26 cellular contexts compared by ENCODE assay signal in genomic region chr1:186899977-186900376, GRCh38.
DNase-seq lines count a peak whose midpoint lies in the region; ATAC-seq and TF ChIP-seq lines count a peak whose summit lies in the region.
"Had no signal": no experiment of that assay in that cellular context is flagged by ENCODE, and none has a peak within 500 bp of the region (broad histone marks: within the 10 kb centered on the region; RNA-seq: fewer than 3 reads in every experiment).

No MANE protein-coding gene starts in this region.

- H3K4me1 ChIP-seq in left ventricle myocardium inferior = peaks cover 5% of the 10 kb centered on the region

- DNase-seq in activated CD4-positive, alpha-beta memory T cell treated with anti-CD3 and anti-CD28 coated beads for 36 hours = no peak
- no peak for DNase-seq in activated CD4-positive, alpha-beta memory T cell treated with anti-CD3 and anti-CD28 coated beads, Interleukin-2, amount 10 ng/mL, durations not matched to agents 7 days and 5 days
- DNase-seq in activated T-helper 2 cell treated with anti-CD3 and anti-CD28 coated beads, Interferon-gamma antibody, Interleukin-2, Interleukin-4, amounts not matched to agents 10 μg/mL and 5 μg/mL and 100 μg/mL, durations not matched to agents 14 hours and 24 hours and 36 hours (ENCODE audit: low spot score) = no peak
- DNase-seq in left ventricle myocardium inferior = no peak
- no peak for DNase-seq in sciatic nerve (ENCODE audit: low spot score)
- DNase-seq in stimulated activated CD8-positive, alpha-beta memory T cell treated with anti-CD3 and anti-CD28 coated beads, Interleukin-4, amount 100 ng/mL, for 48 hours = no peak
- DNase-seq in lower leg skin (ENCODE audit: low spot score in 2 of 2) = no peak
- no peak for DNase-seq in GM13976 (ENCODE audit: low spot score)
- DNase-seq: Caco-2; CD8-positive, alpha-beta T cell; Kasumi-1; NCI-H1092 treated with DMSO at 0.1 percent for 48 hours; NCI-H1436; NCI-H187; NCI-H2081 treated with DMSO at 0.1 percent for 48 hours; NCI-H2171; NCI-H345; NCI-H510A treated with DMSO at 0.1 percent for 48 hours; NCI-H748 treated with DMSO at 0.1 percent for 48 hours; NK-92 treated with Interleukin-12 subunit alpha and Interleukin-12 subunit beta, amount 100 ng/mL, for 24 hours; PC-9; SHP77 had no signal

- peaks cover 5% of the 10 kb centered on the region for H3K4me1 Mint-ChIP-seq in activated CD4-positive, alpha-beta memory T cell treated with anti-CD3 and anti-CD28 coated beads for 36 hours (ENCODE audit: low read depth)
- H3K4me1 Mint-ChIP-seq in activated CD4-positive, alpha-beta memory T cell treated with anti-CD3 and anti-CD28 coated beads, Interleukin-2, amount 10 ng/mL, durations not matched to agents 7 days and 5 days = no peaks in the 10 kb centered on the region
- peaks cover 51% of the 10 kb centered on the region for H3K4me1 Mint-ChIP-seq in activated T-helper 2 cell treated with anti-CD3 and anti-CD28 coated beads, Interferon-gamma antibody, Interleukin-2, Interleukin-4, amounts not matched to agents 10 μg/mL and 5 μg/mL and 100 μg/mL, durations not matched to agents 14 hours and 24 hours and 36 hours (ENCODE audit: low read depth)
- H3K4me1 Mint-ChIP-seq: B cell had no signal

- no peak for TF ChIP-seq POLR2A in lower leg skin (IDR thresholded peaks at IDR 0.05)

- H3K4me3 ChIP-seq in left ventricle myocardium inferior (no peak overlapping the region), lower leg skin (ENCODE audit: low read depth, poor library complexity, severe bottlenecking) (no peak overlapping the region)
- H3K4me3 ChIP-seq: K562, PC-9 had no signal

- POLR2A ChIA-PET in activated CD4-positive, alpha-beta memory T cell treated with anti-CD3 and anti-CD28 coated beads for 36 hours (lab: Charles Lee) = interaction anchor here (0.8 kb wide), 1 partner anchor 13 kb away, joined by 3 read pairs; no protein-coding TSS in a partner anchor
- POLR2A ChIA-PET in activated CD4-positive, alpha-beta memory T cell treated with anti-CD3 and anti-CD28 coated beads, Interleukin-2, amount 10 ng/mL, durations not matched to agents 7 days and 5 days (lab: Charles Lee) = no interaction called here

- H3K9me3 Mint-ChIP-seq in activated CD4-positive, alpha-beta memory T cell treated with anti-CD3 and anti-CD28 coated beads for 36 hours = no peaks in the 10 kb centered on the region
- H3K9me3 Mint-ChIP-seq in activated CD4-positive, alpha-beta memory T cell treated with anti-CD3 and anti-CD28 coated beads, Interleukin-2, amount 10 ng/mL, durations not matched to agents 7 days and 5 days = no peaks in the 10 kb centered on the region
- H3K9me3 Mint-ChIP-seq in activated T-helper 2 cell treated with anti-CD3 and anti-CD28 coated beads, Interferon-gamma antibody, Interleukin-2, Interleukin-4, amounts not matched to agents 10 μg/mL and 5 μg/mL and 100 μg/mL, durations not matched to agents 14 hours and 24 hours and 36 hours = peaks cover 10% of the 10 kb centered on the region
- H3K9me3 Mint-ChIP-seq: CD8-positive, alpha-beta T cell had no signal

- H3K27me3 Mint-ChIP-seq in activated CD4-positive, alpha-beta memory T cell treated with anti-CD3 and anti-CD28 coated beads for 36 hours = peaks cover 4% of the 10 kb centered on the region
- H3K27me3 Mint-ChIP-seq in activated CD4-positive, alpha-beta memory T cell treated with anti-CD3 and anti-CD28 coated beads, Interleukin-2, amount 10 ng/mL, durations not matched to agents 7 days and 5 days = no peaks in the 10 kb centered on the region
- H3K27me3 Mint-ChIP-seq in activated T-helper 2 cell treated with anti-CD3 and anti-CD28 coated beads, Interferon-gamma antibody, Interleukin-2, Interleukin-4, amounts not matched to agents 10 μg/mL and 5 μg/mL and 100 μg/mL, durations not matched to agents 14 hours and 24 hours and 36 hours (ENCODE audit: low read depth) = no peaks in the 10 kb centered on the region
- H3K27me3 Mint-ChIP-seq: B cell had no signal

- ATAC-seq in sciatic nerve = peak; percentile 62
- ATAC-seq: CD8-positive, alpha-beta T cell; K562 had no signal

- H3K36me3 Mint-ChIP-seq in activated CD4-positive, alpha-beta memory T cell treated with anti-CD3 and anti-CD28 coated beads for 36 hours = no peaks in the 10 kb centered on the region
- no peaks in the 10 kb centered on the region for H3K36me3 Mint-ChIP-seq in activated CD4-positive, alpha-beta memory T cell treated with anti-CD3 and anti-CD28 coated beads, Interleukin-2, amount 10 ng/mL, durations not matched to agents 7 days and 5 days (ENCODE audit: low read depth)
- H3K36me3 Mint-ChIP-seq in activated T-helper 2 cell treated with anti-CD3 and anti-CD28 coated beads, Interferon-gamma antibody, Interleukin-2, Interleukin-4, amounts not matched to agents 10 μg/mL and 5 μg/mL and 100 μg/mL, durations not matched to agents 14 hours and 24 hours and 36 hours (ENCODE audit: low read depth) = peaks cover 56% of the 10 kb centered on the region
- H3K36me3 Mint-ChIP-seq: CD8-positive, alpha-beta T cell had no signal

- in situ Hi-C loops in GM13976 (cut with MboI; ENCODE audit: low sequenced_read_pairs, unreplicated experiment) = no loop called here

- no peaks in the 10 kb centered on the region for H3K36me3 ChIP-seq in left ventricle myocardium inferior

- CTCF ChIA-PET in activated CD4-positive, alpha-beta memory T cell treated with anti-CD3 and anti-CD28 coated beads for 36 hours (lab: Charles Lee) = no interaction called here
- CTCF ChIA-PET in activated CD4-positive, alpha-beta memory T cell treated with anti-CD3 and anti-CD28 coated beads, Interleukin-2, amount 10 ng/mL, durations not matched to agents 7 days and 5 days (lab: Charles Lee) = no interaction called here

- no peaks in the 10 kb centered on the region for H3K9me3 ChIP-seq in left ventricle myocardium inferior (replicated peaks)
- H3K9me3 ChIP-seq: Caco-2 had no signal

- H3K27ac Mint-ChIP-seq in activated CD4-positive, alpha-beta memory T cell treated with anti-CD3 and anti-CD28 coated beads for 36 hours = peak overlapping the region; percentile 31
- H3K27ac Mint-ChIP-seq in activated CD4-positive, alpha-beta memory T cell treated with anti-CD3 and anti-CD28 coated beads, Interleukin-2, amount 10 ng/mL, durations not matched to agents 7 days and 5 days = no peak overlapping the region
- H3K27ac Mint-ChIP-seq in activated T-helper 2 cell treated with anti-CD3 and anti-CD28 coated beads, Interferon-gamma antibody, Interleukin-2, Interleukin-4, amounts not matched to agents 10 μg/mL and 5 μg/mL and 100 μg/mL, durations not matched to agents 14 hours and 24 hours and 36 hours = peak overlapping the region; percentile 85
- H3K27ac Mint-ChIP-seq: B cell; CD8-positive, alpha-beta T cell had no signal

- peak overlapping the region; percentile 37 for H3K27ac ChIP-seq in left ventricle myocardium inferior (replicated peaks)
- H3K27ac ChIP-seq: 22Rv1, C4-2B, PC-9 had no signal

- no peaks in the 10 kb centered on the region for H3K27me3 ChIP-seq in left ventricle myocardium inferior (ENCODE audit: low read depth)

- intact Hi-C loops in activated CD4-positive, alpha-beta memory T cell treated with anti-CD3 and anti-CD28 coated beads for 36 hours (cut with micrococcal nuclease) = loop anchor here (1.0 kb wide), 1 partner anchor 161 kb away; no protein-coding TSS in a partner anchor
- intact Hi-C loops in activated T-helper 2 cell treated with anti-CD3 and anti-CD28 coated beads, Interferon-gamma antibody, Interleukin-2, Interleukin-4, amounts not matched to agents 10 μg/mL and 5 μg/mL and 100 μg/mL, durations not matched to agents 14 hours and 24 hours and 36 hours (cut with micrococcal nuclease) = loop anchor here (1.0 to 5.0 kb wide), 7 partner anchors 13 to 283 kb away; partner anchors contain the start of gene PTGS2
- intact Hi-C loops in left ventricle myocardium inferior (cut with micrococcal nuclease) = no loop called here
- intact Hi-C loops in sciatic nerve (cut with DNase I) = no loop called here
- intact Hi-C loops in lower leg skin (cut with DNase I; ENCODE audit: low total_unique reads) = no loop called here

- 69 to 70% methylated on average over 2 of the region's 2 CpGs for WGBS in lower leg skin, 2 donors

- H3K4me3 Mint-ChIP-seq in activated CD4-positive, alpha-beta memory T cell treated with anti-CD3 and anti-CD28 coated beads for 36 hours = no peak overlapping the region
- H3K4me3 Mint-ChIP-seq in activated CD4-positive, alpha-beta memory T cell treated with anti-CD3 and anti-CD28 coated beads, Interleukin-2, amount 10 ng/mL, durations not matched to agents 7 days and 5 days = no peak overlapping the region
- H3K4me3 Mint-ChIP-seq in activated T-helper 2 cell treated with anti-CD3 and anti-CD28 coated beads, Interferon-gamma antibody, Interleukin-2, Interleukin-4, amounts not matched to agents 10 μg/mL and 5 μg/mL and 100 μg/mL, durations not matched to agents 14 hours and 24 hours and 36 hours (ENCODE audit: low read depth) = no peak overlapping the region
- H3K4me3 Mint-ChIP-seq: B cell; CD8-positive, alpha-beta T cell had no signal

- TF ChIP-seq CTCF in left ventricle myocardium inferior (IDR thresholded peaks at IDR 0.05; ENCODE audit: borderline replicate concordance) = no peak
- TF ChIP-seq CTCF in lower leg skin (IDR thresholded peaks at IDR 0.05) = no peak
- no peak for TF ChIP-seq CTCF in GM13976 (IDR thresholded peaks at IDR 0.05; ENCODE audit: borderline replicate concordance, control extremely low read depth, extremely low read depth, insufficient read depth, missing control alignments)

Comparison
In these comparisons a context has a peak if more than half of its experiments do, and no peak if none do; other contexts are left out.
1. intact Hi-C loops: an anchor here in activated CD4-positive, alpha-beta memory T cell treated with anti-CD3 and anti-CD28 coated beads for 36 hours (1.0 kb wide) and activated T-helper 2 cell treated with anti-CD3 and anti-CD28 coated beads, Interferon-gamma antibody, Interleukin-2, Interleukin-4, amounts not matched to agents 10 μg/mL and 5 μg/mL and 100 μg/mL, durations not matched to agents 14 hours and 24 hours and 36 hours (1.0 to 5.0 kb wide); none called in left ventricle myocardium inferior, sciatic nerve and lower leg skin.